Comparison of ENCODE assay signal across 3 cellular contexts in the genomic region with DNA sequence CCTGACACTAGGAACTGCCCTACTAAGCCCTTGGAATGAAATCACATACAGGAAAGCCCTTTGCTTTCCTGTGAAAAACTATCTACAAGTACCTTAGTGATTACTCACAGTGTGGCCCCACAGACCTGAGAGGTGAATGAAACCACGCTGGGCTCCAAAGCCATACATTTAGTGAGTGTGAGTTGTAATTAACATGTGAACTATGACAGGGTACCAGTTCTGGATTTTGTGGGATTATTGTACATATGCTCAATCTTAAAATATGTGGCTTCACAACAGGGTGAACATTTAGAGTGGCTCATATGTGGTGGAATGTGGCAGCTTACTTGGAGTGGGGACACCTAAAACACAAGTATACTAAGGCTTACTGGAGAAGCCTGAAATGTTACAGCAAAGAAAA.
TF ChIP-seq lines count a peak whose summit lies in the region.

No MANE protein-coding gene starts in this region.

TF ChIP-seq in SK-N-SH treated with all-trans-retinoic acid at 6 μM for 48 hours, 23 proteins besides CTCF, POLR2A, EP300 and RAD21 (continued from another document):
- TF ChIP-seq, protein P1, sequence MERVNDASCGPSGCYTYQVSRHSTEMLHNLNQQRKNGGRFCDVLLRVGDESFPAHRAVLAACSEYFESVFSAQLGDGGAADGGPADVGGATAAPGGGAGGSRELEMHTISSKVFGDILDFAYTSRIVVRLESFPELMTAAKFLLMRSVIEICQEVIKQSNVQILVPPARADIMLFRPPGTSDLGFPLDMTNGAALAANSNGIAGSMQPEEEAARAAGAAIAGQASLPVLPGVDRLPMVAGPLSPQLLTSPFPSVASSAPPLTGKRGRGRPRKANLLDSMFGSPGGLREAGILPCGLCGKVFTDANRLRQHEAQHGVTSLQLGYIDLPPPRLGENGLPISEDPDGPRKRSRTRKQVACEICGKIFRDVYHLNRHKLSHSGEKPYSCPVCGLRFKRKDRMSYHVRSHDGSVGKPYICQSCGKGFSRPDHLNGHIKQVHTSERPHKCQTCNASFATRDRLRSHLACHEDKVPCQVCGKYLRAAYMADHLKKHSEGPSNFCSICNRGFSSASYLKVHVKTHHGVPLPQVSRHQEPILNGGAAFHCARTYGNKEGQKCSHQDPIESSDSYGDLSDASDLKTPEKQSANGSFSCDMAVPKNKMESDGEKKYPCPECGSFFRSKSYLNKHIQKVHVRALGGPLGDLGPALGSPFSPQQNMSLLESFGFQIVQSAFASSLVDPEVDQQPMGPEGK (CRISPR knock-in tag; IDR thresholded peaks at IDR 0.05; ENCODE audit: borderline replicate concordance) = no peak
- TF ChIP-seq BACH2 (CRISPR knock-in tag; IDR thresholded peaks at IDR 0.05; ENCODE audit: borderline replicate concordance) (no peak), SNAI2 (CRISPR knock-in tag; IDR thresholded peaks at IDR 0.05) (no peak), ZNF70 (CRISPR knock-in tag; IDR thresholded peaks at IDR 0.05) (no peak), TOX (CRISPR knock-in tag; IDR thresholded peaks at IDR 0.05; ENCODE audit: borderline replicate concordance) (no peak), RARB (CRISPR knock-in tag; IDR thresholded peaks at IDR 0.05) (no peak)
- TF ChIP-seq, protein P2, sequence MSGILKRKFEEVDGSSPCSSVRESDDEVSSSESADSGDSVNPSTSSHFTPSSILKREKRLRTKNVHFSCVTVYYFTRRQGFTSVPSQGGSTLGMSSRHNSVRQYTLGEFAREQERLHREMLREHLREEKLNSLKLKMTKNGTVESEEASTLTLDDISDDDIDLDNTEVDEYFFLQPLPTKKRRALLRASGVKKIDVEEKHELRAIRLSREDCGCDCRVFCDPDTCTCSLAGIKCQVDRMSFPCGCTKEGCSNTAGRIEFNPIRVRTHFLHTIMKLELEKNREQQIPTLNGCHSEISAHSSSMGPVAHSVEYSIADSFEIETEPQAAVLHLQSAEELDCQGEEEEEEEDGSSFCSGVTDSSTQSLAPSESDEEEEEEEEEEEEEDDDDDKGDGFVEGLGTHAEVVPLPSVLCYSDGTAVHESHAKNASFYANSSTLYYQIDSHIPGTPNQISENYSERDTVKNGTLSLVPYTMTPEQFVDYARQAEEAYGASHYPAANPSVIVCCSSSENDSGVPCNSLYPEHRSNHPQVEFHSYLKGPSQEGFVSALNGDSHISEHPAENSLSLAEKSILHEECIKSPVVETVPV (CRISPR knock-in tag; IDR thresholded peaks at IDR 0.05) = no peak

TF ChIP-seq in SK-N-SH, 30 proteins besides CTCF, POLR2A, EP300 and RAD21 (continued from another document):
- TF ChIP-seq RCOR1 (IDR thresholded peaks at IDR 0.05; ENCODE audit: low read length) (no peak), NRF1 (IDR thresholded peaks at IDR 0.05; ENCODE audit: low read depth, low read length) (no peak), FOXM1 (IDR thresholded peaks at IDR 0.05; ENCODE audit: low read depth) (no peak), CHD2 (IDR thresholded peaks at IDR 0.05; ENCODE audit: low read length, partially characterized antibody) (no peak), YY1 (IDR thresholded peaks at IDR 0.05; ENCODE audit: low read depth) (no peak), MEF2A (IDR thresholded peaks at IDR 0.05; ENCODE audit: borderline replicate concordance, low read depth) (no peak), TEAD4 (IDR thresholded peaks at IDR 0.05; ENCODE audit: borderline replicate concordance, insufficient read depth) (no peak)
- TF ChIP-seq, protein P3, sequence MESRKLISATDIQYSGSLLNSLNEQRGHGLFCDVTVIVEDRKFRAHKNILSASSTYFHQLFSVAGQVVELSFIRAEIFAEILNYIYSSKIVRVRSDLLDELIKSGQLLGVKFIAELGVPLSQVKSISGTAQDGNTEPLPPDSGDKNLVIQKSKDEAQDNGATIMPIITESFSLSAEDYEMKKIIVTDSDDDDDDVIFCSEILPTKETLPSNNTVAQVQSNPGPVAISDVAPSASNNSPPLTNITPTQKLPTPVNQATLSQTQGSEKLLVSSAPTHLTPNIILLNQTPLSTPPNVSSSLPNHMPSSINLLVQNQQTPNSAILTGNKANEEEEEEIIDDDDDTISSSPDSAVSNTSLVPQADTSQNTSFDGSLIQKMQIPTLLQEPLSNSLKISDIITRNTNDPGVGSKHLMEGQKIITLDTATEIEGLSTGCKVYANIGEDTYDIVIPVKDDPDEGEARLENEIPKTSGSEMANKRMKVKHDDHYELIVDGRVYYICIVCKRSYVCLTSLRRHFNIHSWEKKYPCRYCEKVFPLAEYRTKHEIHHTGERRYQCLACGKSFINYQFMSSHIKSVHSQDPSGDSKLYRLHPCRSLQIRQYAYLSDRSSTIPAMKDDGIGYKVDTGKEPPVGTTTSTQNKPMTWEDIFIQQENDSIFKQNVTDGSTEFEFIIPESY (IDR thresholded peaks at IDR 0.05; ENCODE audit: borderline replicate concordance, low read depth) = no peak

TF ChIP-seq in GM12878, 131 proteins besides CTCF, POLR2A, EP300 and RAD21 (continued from another document):
- TF ChIP-seq, protein P4, sequence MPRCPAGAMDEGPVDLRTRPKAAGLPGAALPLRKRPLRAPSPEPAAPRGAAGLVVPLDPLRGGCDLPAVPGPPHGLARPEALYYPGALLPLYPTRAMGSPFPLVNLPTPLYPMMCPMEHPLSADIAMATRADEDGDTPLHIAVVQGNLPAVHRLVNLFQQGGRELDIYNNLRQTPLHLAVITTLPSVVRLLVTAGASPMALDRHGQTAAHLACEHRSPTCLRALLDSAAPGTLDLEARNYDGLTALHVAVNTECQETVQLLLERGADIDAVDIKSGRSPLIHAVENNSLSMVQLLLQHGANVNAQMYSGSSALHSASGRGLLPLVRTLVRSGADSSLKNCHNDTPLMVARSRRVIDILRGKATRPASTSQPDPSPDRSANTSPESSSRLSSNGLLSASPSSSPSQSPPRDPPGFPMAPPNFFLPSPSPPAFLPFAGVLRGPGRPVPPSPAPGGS (IDR thresholded peaks at IDR 0.05; ENCODE audit: borderline replicate concordance, insufficient read depth, low read depth, low read length, poor library complexity, severe bottlenecking) = no peak
- TF ChIP-seq, protein P5, sequence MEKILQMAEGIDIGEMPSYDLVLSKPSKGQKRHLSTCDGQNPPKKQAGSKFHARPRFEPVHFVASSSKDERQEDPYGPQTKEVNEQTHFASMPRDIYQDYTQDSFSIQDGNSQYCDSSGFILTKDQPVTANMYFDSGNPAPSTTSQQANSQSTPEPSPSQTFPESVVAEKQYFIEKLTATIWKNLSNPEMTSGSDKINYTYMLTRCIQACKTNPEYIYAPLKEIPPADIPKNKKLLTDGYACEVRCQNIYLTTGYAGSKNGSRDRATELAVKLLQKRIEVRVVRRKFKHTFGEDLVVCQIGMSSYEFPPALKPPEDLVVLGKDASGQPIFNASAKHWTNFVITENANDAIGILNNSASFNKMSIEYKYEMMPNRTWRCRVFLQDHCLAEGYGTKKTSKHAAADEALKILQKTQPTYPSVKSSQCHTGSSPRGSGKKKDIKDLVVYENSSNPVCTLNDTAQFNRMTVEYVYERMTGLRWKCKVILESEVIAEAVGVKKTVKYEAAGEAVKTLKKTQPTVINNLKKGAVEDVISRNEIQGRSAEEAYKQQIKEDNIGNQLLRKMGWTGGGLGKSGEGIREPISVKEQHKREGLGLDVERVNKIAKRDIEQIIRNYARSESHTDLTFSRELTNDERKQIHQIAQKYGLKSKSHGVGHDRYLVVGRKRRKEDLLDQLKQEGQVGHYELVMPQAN (conservative IDR thresholded peaks at IDR 0.05) = no peak
- TF ChIP-seq IKZF2 (IDR thresholded peaks at IDR 0.05) (no peak), TCF12 (IDR thresholded peaks at IDR 0.05; ENCODE audit: low read depth, low read length) (no peak), POU2F2 (IDR thresholded peaks at IDR 0.05; ENCODE audit: borderline replicate concordance, low read depth, low read length) (no peak), CHD2 (IDR thresholded peaks at IDR 0.05; ENCODE audit: borderline replicate concordance, low read depth, low read length) (no peak), TCF3 (IDR thresholded peaks at IDR 0.05; ENCODE audit: borderline replicate concordance, insufficient read depth, low read depth, low read length) (no peak), MTA2 (IDR thresholded peaks at IDR 0.05; ENCODE audit: low read depth) (no peak), SMARCA5 (IDR thresholded peaks at IDR 0.05) (no peak), SP1 (IDR thresholded peaks at IDR 0.05; ENCODE audit: low read depth, low read length) (no peak), NFIC (IDR thresholded peaks at IDR 0.05; ENCODE audit: low read depth, low read length) (no peak), EZH2 (IDR thresholded peaks at IDR 0.05; ENCODE audit: borderline replicate concordance, control insufficient read depth, low read depth, low read length) (no peak)
- TF ChIP-seq, protein P6, sequence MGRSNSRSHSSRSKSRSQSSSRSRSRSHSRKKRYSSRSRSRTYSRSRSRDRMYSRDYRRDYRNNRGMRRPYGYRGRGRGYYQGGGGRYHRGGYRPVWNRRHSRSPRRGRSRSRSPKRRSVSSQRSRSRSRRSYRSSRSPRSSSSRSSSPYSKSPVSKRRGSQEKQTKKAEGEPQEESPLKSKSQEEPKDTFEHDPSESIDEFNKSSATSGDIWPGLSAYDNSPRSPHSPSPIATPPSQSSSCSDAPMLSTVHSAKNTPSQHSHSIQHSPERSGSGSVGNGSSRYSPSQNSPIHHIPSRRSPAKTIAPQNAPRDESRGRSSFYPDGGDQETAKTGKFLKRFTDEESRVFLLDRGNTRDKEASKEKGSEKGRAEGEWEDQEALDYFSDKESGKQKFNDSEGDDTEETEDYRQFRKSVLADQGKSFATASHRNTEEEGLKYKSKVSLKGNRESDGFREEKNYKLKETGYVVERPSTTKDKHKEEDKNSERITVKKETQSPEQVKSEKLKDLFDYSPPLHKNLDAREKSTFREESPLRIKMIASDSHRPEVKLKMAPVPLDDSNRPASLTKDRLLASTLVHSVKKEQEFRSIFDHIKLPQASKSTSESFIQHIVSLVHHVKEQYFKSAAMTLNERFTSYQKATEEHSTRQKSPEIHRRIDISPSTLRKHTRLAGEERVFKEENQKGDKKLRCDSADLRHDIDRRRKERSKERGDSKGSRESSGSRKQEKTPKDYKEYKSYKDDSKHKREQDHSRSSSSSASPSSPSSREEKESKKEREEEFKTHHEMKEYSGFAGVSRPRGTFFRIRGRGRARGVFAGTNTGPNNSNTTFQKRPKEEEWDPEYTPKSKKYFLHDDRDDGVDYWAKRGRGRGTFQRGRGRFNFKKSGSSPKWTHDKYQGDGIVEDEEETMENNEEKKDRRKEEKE (IDR thresholded peaks at IDR 0.05) = no peak
- TF ChIP-seq, protein P7, sequence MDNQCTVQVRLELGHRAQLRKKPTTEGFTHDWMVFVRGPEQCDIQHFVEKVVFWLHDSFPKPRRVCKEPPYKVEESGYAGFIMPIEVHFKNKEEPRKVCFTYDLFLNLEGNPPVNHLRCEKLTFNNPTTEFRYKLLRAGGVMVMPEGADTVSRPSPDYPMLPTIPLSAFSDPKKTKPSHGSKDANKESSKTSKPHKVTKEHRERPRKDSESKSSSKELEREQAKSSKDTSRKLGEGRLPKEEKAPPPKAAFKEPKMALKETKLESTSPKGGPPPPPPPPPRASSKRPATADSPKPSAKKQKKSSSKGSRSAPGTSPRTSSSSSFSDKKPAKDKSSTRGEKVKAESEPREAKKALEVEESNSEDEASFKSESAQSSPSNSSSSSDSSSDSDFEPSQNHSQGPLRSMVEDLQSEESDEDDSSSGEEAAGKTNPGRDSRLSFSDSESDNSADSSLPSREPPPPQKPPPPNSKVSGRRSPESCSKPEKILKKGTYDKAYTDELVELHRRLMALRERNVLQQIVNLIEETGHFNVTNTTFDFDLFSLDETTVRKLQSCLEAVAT (IDR thresholded peaks at IDR 0.05) = no peak
- TF ChIP-seq, protein P8, sequence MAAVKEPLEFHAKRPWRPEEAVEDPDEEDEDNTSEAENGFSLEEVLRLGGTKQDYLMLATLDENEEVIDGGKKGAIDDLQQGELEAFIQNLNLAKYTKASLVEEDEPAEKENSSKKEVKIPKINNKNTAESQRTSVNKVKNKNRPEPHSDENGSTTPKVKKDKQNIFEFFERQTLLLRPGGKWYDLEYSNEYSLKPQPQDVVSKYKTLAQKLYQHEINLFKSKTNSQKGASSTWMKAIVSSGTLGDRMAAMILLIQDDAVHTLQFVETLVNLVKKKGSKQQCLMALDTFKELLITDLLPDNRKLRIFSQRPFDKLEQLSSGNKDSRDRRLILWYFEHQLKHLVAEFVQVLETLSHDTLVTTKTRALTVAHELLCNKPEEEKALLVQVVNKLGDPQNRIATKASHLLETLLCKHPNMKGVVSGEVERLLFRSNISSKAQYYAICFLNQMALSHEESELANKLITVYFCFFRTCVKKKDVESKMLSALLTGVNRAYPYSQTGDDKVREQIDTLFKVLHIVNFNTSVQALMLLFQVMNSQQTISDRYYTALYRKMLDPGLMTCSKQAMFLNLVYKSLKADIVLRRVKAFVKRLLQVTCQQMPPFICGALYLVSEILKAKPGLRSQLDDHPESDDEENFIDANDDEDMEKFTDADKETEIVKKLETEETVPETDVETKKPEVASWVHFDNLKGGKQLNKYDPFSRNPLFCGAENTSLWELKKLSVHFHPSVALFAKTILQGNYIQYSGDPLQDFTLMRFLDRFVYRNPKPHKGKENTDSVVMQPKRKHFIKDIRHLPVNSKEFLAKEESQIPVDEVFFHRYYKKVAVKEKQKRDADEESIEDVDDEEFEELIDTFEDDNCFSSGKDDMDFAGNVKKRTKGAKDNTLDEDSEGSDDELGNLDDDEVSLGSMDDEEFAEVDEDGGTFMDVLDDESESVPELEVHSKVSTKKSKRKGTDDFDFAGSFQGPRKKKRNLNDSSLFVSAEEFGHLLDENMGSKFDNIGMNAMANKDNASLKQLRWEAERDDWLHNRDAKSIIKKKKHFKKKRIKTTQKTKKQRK (IDR thresholded peaks at IDR 0.05; ENCODE audit: low read depth, low read length) = no peak
